In the genomic region with DNA sequence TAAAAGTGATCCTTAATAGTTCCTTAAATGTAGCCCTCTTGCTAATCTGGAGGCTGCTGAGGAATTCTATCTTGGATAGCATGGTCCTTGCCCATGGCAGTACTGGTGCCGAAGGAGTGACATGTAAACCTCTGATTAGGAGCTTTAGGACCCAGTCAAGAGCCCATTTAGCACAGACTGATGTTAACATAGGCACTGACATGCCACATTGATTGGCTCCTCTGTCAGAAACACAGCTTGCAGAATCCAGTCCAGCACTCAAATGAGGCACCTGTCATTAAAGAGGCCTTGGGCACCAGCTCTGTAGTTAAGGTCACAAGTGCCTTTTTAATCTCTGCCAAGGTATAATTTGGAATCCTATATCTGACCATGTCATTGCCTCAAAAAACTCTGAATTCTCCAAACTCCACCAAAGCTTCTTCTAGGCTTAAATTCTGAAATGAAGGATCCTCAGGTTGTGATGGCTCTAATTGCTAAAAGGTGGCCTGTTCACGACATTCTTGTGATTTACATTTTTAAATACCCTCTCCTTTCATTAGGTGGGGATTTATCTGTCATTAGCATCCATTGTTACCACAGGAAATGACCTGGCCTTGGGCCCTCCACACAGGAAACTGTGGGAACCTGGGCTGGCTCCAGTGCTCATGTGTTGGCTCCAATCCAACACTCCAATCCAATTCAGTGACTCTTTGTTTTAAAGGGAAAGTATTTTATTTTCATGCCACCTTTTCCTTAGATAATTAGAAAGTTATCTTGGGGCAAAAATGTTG, we compare ENCODE assay signal across 9 cellular contexts. TPM values are rescaled to one million over a fixed set of nuclear protein-coding genes. Genes with fewer than 3 reads are reported as not detected.
DNase-seq lines count a peak whose midpoint lies in the region; ATAC-seq and TF ChIP-seq lines count a peak whose summit lies in the region.
"Had no signal": no experiment of that assay in that cellular context is flagged by ENCODE, and none has a peak within 500 bp of the region (broad histone marks: within the 10 kb centered on the region; RNA-seq: fewer than 3 reads in every experiment).

No MANE protein-coding gene starts in this region.

- intact Hi-C loops in heart left ventricle (cut with DNase I): no loop called here
- intact Hi-C loops in Right ventricle myocardium inferior (cut with DNase I): no loop called here
- intact Hi-C loops in esophagus muscularis mucosa (cut with DNase I): no loop called here
- intact Hi-C loops in thyroid gland (cut with DNase I): no loop called here

- H3K36me3 ChIP-seq in heart left ventricle (no peaks in the 10 kb centered on the region), esophagus muscularis mucosa (no peaks in the 10 kb centered on the region), thyroid gland (no peaks in the 10 kb centered on the region)

- DNase-seq in heart left ventricle: peak in 4 of 5 donors; percentile 51 to 69 (median 60)
- DNase-seq in Right ventricle myocardium inferior (ENCODE audit: missing footprints): no peak
- peak; percentile 47 for DNase-seq in NCI-H774 (lab: John Stamatoyannopoulos, UW)
- peak; percentile 53 for DNase-seq in esophagus muscularis mucosa (ENCODE audit: extremely low spot score)
- DNase-seq in thyroid gland: peak; percentile 70 to 76
- DNase-seq in stimulated activated CD4-positive, alpha-beta T cell treated with anti-CD3 and anti-CD28 coated beads, Interleukin-2, amount 100 ng/mL, for 24 hours: no peak
- no peak for DNase-seq in C1 segment of cervical spinal cord (lab: John Stamatoyannopoulos, UW)

- 43 to 75% (median 50%) methylated on average over 2 of the region's 2 CpGs for WGBS in heart left ventricle, 4 donors
- WGBS in esophagus muscularis mucosa: 56% methylated on average over 2 of the region's 2 CpGs
- 31 to 46% methylated on average over 2 of the region's 2 CpGs for WGBS in thyroid gland, 2 donors

- TF ChIP-seq CTCF in heart left ventricle (IDR thresholded peaks at IDR 0.05): no peak
- no peak for TF ChIP-seq CTCF in esophagus muscularis mucosa (IDR thresholded peaks at IDR 0.05)
- TF ChIP-seq CTCF in thyroid gland (IDR thresholded peaks at IDR 0.05): no peak

- H3K27me3 ChIP-seq in heart left ventricle: no peaks in the 10 kb centered on the region
- no peaks in the 10 kb centered on the region for H3K27me3 ChIP-seq in esophagus muscularis mucosa
- H3K27me3 ChIP-seq in thyroid gland: no peaks in the 10 kb centered on the region

- no peak for TF ChIP-seq POLR2A in heart left ventricle (IDR thresholded peaks at IDR 0.05)
- TF ChIP-seq POLR2A in esophagus muscularis mucosa (IDR thresholded peaks at IDR 0.05; ENCODE audit: low read depth): no peak
- no peak for TF ChIP-seq POLR2A in thyroid gland (IDR thresholded peaks at IDR 0.05)

- H3K4me1 ChIP-seq in heart left ventricle (peaks cover 0 to 33% (median 13%) of the 10 kb centered on the region in 12 donors), esophagus muscularis mucosa (peaks cover 1 to 11% (median 5%) of the 10 kb centered on the region in 4 donors), thyroid gland (peaks cover 11 to 12% of the 10 kb centered on the region in 2 donors)

- ATAC-seq in heart left ventricle (peak in 1 of 4 donors; percentile 92), Right ventricle myocardium inferior (no peak), HG02678 (IDR thresholded peaks at IDR 0.05; ENCODE audit: unreplicated experiment) (no peak)

- peak overlapping the region in 9 of 12 donors; percentile 23 to 67 (median 42) for H3K27ac ChIP-seq in heart left ventricle
- H3K27ac ChIP-seq in esophagus muscularis mucosa (replicated peaks in 1 of 4): no peak overlapping the region
- peak overlapping the region in 2 of 3 donors; percentile 18 to 53 for H3K27ac ChIP-seq in thyroid gland
- H3K27ac ChIP-seq: C4-2B had no signal

- TF ChIP-seq EP300 in esophagus muscularis mucosa (IDR thresholded peaks at IDR 0.05): no peak

- H3K9me3 ChIP-seq in heart left ventricle: no peaks in the 10 kb centered on the region
- no peaks in the 10 kb centered on the region for H3K9me3 ChIP-seq in esophagus muscularis mucosa
- no peaks in the 10 kb centered on the region for H3K9me3 ChIP-seq in thyroid gland

- no peak overlapping the region for H3K4me3 ChIP-seq in heart left ventricle
- H3K4me3 ChIP-seq in esophagus muscularis mucosa: no peak overlapping the region
- no peak overlapping the region for H3K4me3 ChIP-seq in thyroid gland (replicated peaks in 1 of 3)

RNA-seq across cellular contexts. Expression of a gene that starts 57.3 kb away (rescaled TPM):
- total RNA-seq in heart left ventricle (10 to 100 TPM; 73.0 to 95.3 (median 79.4) TPM), Right ventricle myocardium inferior (82.6 TPM), esophagus muscularis mucosa (100 to 1,000 TPM in 1 of 4 donors, 10 to 100 TPM in 3; 47.2 to 107 (median 80.2) TPM), thyroid gland (100 to 1,000 TPM in 1 of 4 donors, 10 to 100 TPM in 3; 56.5 to 114 (median 79.1) TPM)
- polyA plus RNA-seq in heart left ventricle: 100 to 1,000 TPM in 1 of 2 donors, 10 to 100 TPM in 1; 91.3 to 197 TPM

Comparison
In these comparisons a context has a peak if more than half of its experiments do, and no peak if none do; other contexts are left out.
1. DNase-seq: peak in heart left ventricle (4 of 5), NCI-H774 (single experiment), esophagus muscularis mucosa (single experiment) and thyroid gland (2 of 2); none in Right ventricle myocardium inferior (single experiment), stimulated activated CD4-positive, alpha-beta T cell treated with anti-CD3 and anti-CD28 coated beads, Interleukin-2, amount 100 ng/mL, for 24 hours (0 of 2) and C1 segment of cervical spinal cord (0 of 14).
2. H3K27ac ChIP-seq: peak in heart left ventricle (9 of 12) and thyroid gland (2 of 3); none in esophagus muscularis mucosa (0 of 4).